ENCODE assay signal across 21 cellular contexts in the genomic region with DNA sequence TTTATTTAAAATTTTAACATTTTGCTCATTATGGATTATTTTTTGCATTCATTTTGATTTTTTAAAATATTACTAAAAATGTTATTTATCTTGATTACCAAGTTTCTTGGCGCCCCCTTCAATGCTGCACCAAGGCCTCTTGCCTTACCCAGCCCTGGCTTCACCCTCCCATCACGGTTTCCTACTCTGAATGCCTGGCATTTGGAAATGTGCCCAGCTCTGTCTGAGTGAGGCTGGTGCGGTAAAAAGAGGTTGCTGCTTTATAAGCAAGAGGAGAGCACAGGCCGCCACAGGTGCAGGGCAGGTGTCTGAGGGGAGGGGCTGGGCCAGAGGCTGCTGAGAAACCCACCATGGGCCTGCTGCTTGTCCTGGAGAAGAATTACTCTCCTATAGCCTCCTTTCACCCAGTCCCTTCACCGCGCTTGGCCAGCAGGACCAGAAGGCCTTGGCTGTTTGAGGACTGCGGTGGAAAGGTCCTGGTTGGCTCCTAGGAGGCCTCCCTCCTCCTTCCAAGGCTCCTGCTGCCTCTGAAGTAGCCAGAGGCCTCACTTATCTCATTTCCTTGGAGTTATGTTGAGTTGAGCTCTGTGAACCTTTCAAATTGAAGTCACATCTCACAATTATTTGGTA.
DNase-seq lines count a peak whose midpoint lies in the region; ATAC-seq and TF ChIP-seq lines count a peak whose summit lies in the region.
"Had no signal": no experiment of that assay in that cellular context is flagged by ENCODE, and none has a peak within 500 bp of the region (broad histone marks: within the 10 kb centered on the region; RNA-seq: fewer than 3 reads in every experiment).

No MANE protein-coding gene starts in this region.

- H4K91ac ChIP-seq in H9 (ENCODE audit: insufficient read length, low read depth, low read length) = no peak overlapping the region

- no peaks in the 10 kb centered on the region for H3K79me2 ChIP-seq in H9 (ENCODE audit: insufficient read depth, low read length)

- no peak overlapping the region for H3K9ac ChIP-seq in H9 (ENCODE audit: extremely low read depth, insufficient read length, low read length)

- H3K4me3 ChIP-seq in left lung = no peak overlapping the region
- H3K4me3 ChIP-seq: esophagus squamous epithelium had no signal

- no peaks in the 10 kb centered on the region for H4K20me1 ChIP-seq in H9 (ENCODE audit: control insufficient read depth, insufficient read depth, insufficient read length)

- TF ChIP-seq CTCF in H9 (conservative IDR thresholded peaks at IDR 0.05) (no peak), left lung (IDR thresholded peaks at IDR 0.05) (no peak)

- H3K9me3 Mint-ChIP-seq in H9 = peaks cover 6 to 15% of the 10 kb centered on the region in 2 experiments
- H3K9me3 Mint-ChIP-seq: natural killer cell treated with Interleukin-12 subunit alpha and Interleukin-12 subunit beta and Interleukin-15 and Interleukin-18, amount 100 ng/mL, for 72 hours had no signal

- peaks cover 1% of the 10 kb centered on the region; the same call in 1 of the 2 replicates for H3K27me3 Mint-ChIP-seq in H9 (ENCODE audit: low read depth)
- H3K27me3 Mint-ChIP-seq: activated CD4-positive, alpha-beta T cell treated with anti-CD3 and anti-CD28 coated beads, Interleukin-2, amount 10 ng/mL, durations not matched to agents 24 days and 14 days; natural killer cell treated with Interleukin-12 subunit alpha and Interleukin-12 subunit beta and Interleukin-15 and Interleukin-18, amount 100 ng/mL, for 72 hours had no signal

- H3K79me1 ChIP-seq in H9 (ENCODE audit: insufficient read depth, low read depth, low read length, poor library complexity, severe bottlenecking) = no peaks in the 10 kb centered on the region

- peak overlapping the region; percentile 11 for H3K18ac ChIP-seq in H9 (ENCODE audit: insufficient read length, low read depth, low read length)

- H3K36me3 ChIP-seq in left lung = no peaks in the 10 kb centered on the region
- H3K36me3 ChIP-seq: brain microvascular endothelial cell, esophagus squamous epithelium had no signal

- no CpG with 5 or more reads among the region's 7 CpGs for WGBS in H9 (ENCODE audit: extremely low coverage, insufficient read length, low lambda C conversion rate)

- no peak overlapping the region for H4K8ac ChIP-seq in H9 (replicated peaks; ENCODE audit: insufficient read length, low read depth, low read length)

- no peak overlapping the region for H2BK15ac ChIP-seq in H9 (ENCODE audit: low read depth, low read length)

- H3K36me3 Mint-ChIP-seq in H9 (ENCODE audit: insufficient read depth in 1 of 3, low read depth in 3 of 3) = peaks cover 0 to 10% (median 7%) of the 10 kb centered on the region in 3 experiments; a peak in 4 of 7 replicates
- H3K36me3 Mint-ChIP-seq: activated CD8-positive, alpha-beta memory T cell treated with anti-CD3 and anti-CD28 coated beads, Interleukin-2, amount 10 ng/mL, durations not matched to agents 7 days and 5 days had no signal

- H3K14ac ChIP-seq in H9 (ENCODE audit: insufficient read depth, low read length) = peak overlapping the region; percentile 52

- no peak overlapping the region for H2BK20ac ChIP-seq in H9 (ENCODE audit: low read depth, low read length, poor library complexity, severe bottlenecking)

- no peak overlapping the region for H2BK5ac ChIP-seq in H9 (ENCODE audit: insufficient read length, low read length)

- H3K27me3 ChIP-seq in H9 (ENCODE audit: insufficient read depth, low read length) = no peaks in the 10 kb centered on the region
- no peaks in the 10 kb centered on the region for H3K27me3 ChIP-seq in left lung
- H3K27me3 ChIP-seq: brain microvascular endothelial cell, esophagus squamous epithelium had no signal

- no peak overlapping the region for H2BK12ac ChIP-seq in H9 (ENCODE audit: insufficient read length, low read depth, low read length)

- no peaks in the 10 kb centered on the region for H3K23me2 ChIP-seq in H9 (ENCODE audit: insufficient read length, low read depth, low read length, poor library complexity, severe bottlenecking)

- peak overlapping the region in 1 of 3 experiments; percentile 73; a peak in 2 of 7 replicates for H3K27ac Mint-ChIP-seq in H9
- H3K27ac Mint-ChIP-seq: activated CD4-positive, alpha-beta T cell treated with anti-CD3 and anti-CD28 coated beads, Interleukin-2, amount 10 ng/mL, durations not matched to agents 24 days and 14 days; activated CD8-positive, alpha-beta memory T cell treated with anti-CD3 and anti-CD28 coated beads, Interleukin-2, amount 10 ng/mL, durations not matched to agents 7 days and 5 days; activated T-helper 1 cell treated with anti-CD3 and anti-CD28 coated beads, Interleukin-12 subunit alpha, Interleukin-12 subunit beta, Interleukin-2, Interleukin-4 antibody, amounts not matched to agents 30 ng/mL and 10 ng/mL and 1 ng/mL, durations not matched to agents 14 hours and 24 hours and 36 hours; effector memory CD8-positive, alpha-beta T cell; natural killer cell treated with Interleukin-12 subunit alpha and Interleukin-12 subunit beta and Interleukin-15 and Interleukin-18, amount 100 ng/mL, for 72 hours had no signal

- H3K4me1 Mint-ChIP-seq in H9 = peaks cover 20 to 25% of the 10 kb centered on the region in 2 experiments
- H3K4me1 Mint-ChIP-seq: activated CD4-positive, alpha-beta T cell treated with anti-CD3 and anti-CD28 coated beads, Interleukin-2, amount 10 ng/mL, durations not matched to agents 24 days and 14 days; activated CD8-positive, alpha-beta memory T cell treated with anti-CD3 and anti-CD28 coated beads, Interleukin-2, amount 10 ng/mL, durations not matched to agents 7 days and 5 days; CD4-positive, CD25-positive, alpha-beta regulatory T cell had no signal

- H4K5ac ChIP-seq in H9 (ENCODE audit: insufficient read length, low read depth, low read length) = no peak overlapping the region

- peak; percentile 3 for DNase-seq in COR-L47 (lab: John Stamatoyannopoulos, UW)
- no peak for DNase-seq in H9
- peak; percentile 54 for DNase-seq in NCI-H2196 treated with DMSO at 0.1 percent for 48 hours (lab: John Stamatoyannopoulos, UW; ENCODE audit: unreplicated experiment)
- DNase-seq in left lung = peak in 1 of 2 donors; percentile 50
- DNase-seq in SIG-M5 treated with dmso at 0.1 percent for 504 hours (lab: John Stamatoyannopoulos, UW; ENCODE audit: unreplicated experiment) = no peak
- DNase-seq in NCI-H446 (lab: John Stamatoyannopoulos, UW) = no peak
- DNase-seq in ureter (ENCODE audit: low spot score) = no peak
- DNase-seq: activated CD4-positive, alpha-beta T cell treated with anti-CD3 and anti-CD28 coated beads, Interleukin-2, amount 10 ng/mL, durations not matched to agents 24 days and 14 days; activated CD8-positive, alpha-beta memory T cell treated with anti-CD3 and anti-CD28 coated beads, Interleukin-2, amount 10 ng/mL, durations not matched to agents 7 days and 5 days; CD4-positive, CD25-positive, alpha-beta regulatory T cell; DND-41; effector memory CD8-positive, alpha-beta T cell; esophagus squamous epithelium; KG1; SHP77; stimulated activated CD4-positive, alpha-beta T cell treated with anti-CD3 and anti-CD28 coated beads, Interleukin-2, amount 100 ng/mL, for 24 hours; stimulated activated naive CD4-positive, alpha-beta T cell had no signal

- no peak overlapping the region for H3K23ac ChIP-seq in H9 (ENCODE audit: insufficient read length, low read depth, low read length)

- no peak overlapping the region for H3K4ac ChIP-seq in H9 (ENCODE audit: low read depth, low read length)

- H3K4me3 Mint-ChIP-seq in H9 = no peak overlapping the region
- H3K4me3 Mint-ChIP-seq: activated CD4-positive, alpha-beta T cell treated with anti-CD3 and anti-CD28 coated beads, Interleukin-2, amount 10 ng/mL, durations not matched to agents 24 days and 14 days; activated CD8-positive, alpha-beta memory T cell treated with anti-CD3 and anti-CD28 coated beads, Interleukin-2, amount 10 ng/mL, durations not matched to agents 7 days and 5 days; activated T-helper 1 cell treated with anti-CD3 and anti-CD28 coated beads, Interleukin-12 subunit alpha, Interleukin-12 subunit beta, Interleukin-2, Interleukin-4 antibody, amounts not matched to agents 30 ng/mL and 10 ng/mL and 1 ng/mL, durations not matched to agents 14 hours and 24 hours and 36 hours; CD4-positive, CD25-positive, alpha-beta regulatory T cell; effector memory CD8-positive, alpha-beta T cell; natural killer cell treated with Interleukin-12 subunit alpha and Interleukin-12 subunit beta and Interleukin-15 and Interleukin-18, amount 100 ng/mL, for 72 hours had no signal

- no peak overlapping the region for H3K4me2 ChIP-seq in H9 (ENCODE audit: insufficient read depth, insufficient read length, low read length)

- H3K56ac ChIP-seq in H9 (ENCODE audit: insufficient read length, low read depth, low read length) = no peak overlapping the region

- no peak overlapping the region for H3T11ph ChIP-seq in H9 (ENCODE audit: low read length)

- intact Hi-C loops in left lung (cut with DNase I) = no loop called here

- no peak overlapping the region for H2AK5ac ChIP-seq in H9 (ENCODE audit: insufficient read length, low read length)

- H3K27ac ChIP-seq in H9 (ENCODE audit: insufficient read length, low read depth, low read length) (no peak overlapping the region), left lung (no peak overlapping the region)
- H3K27ac ChIP-seq: brain microvascular endothelial cell, esophagus squamous epithelium had no signal

- H3K4me1 ChIP-seq in H9 (ENCODE audit: insufficient read depth, low read length) (peaks cover 4% of the 10 kb centered on the region; the same call in 1 of the 2 replicates), left lung (no peaks in the 10 kb centered on the region)
- H3K4me1 ChIP-seq: esophagus squamous epithelium had no signal

- H3K9me3 ChIP-seq in H9 (ENCODE audit: control insufficient read depth, low read depth, low read length) (no peaks in the 10 kb centered on the region), left lung (peaks cover 0 to 14% of the 10 kb centered on the region in 2 donors)

- ATAC-seq in left lung (peak; percentile 81), GM18861 (IDR thresholded peaks at IDR 0.05; ENCODE audit: unreplicated experiment) (no peak)
- ATAC-seq: activated CD8-positive, alpha-beta memory T cell treated with anti-CD3 and anti-CD28 coated beads, Interleukin-2, amount 10 ng/mL, durations not matched to agents 7 days and 5 days; effector memory CD8-positive, alpha-beta T cell; natural killer cell treated with Interleukin-12 subunit alpha and Interleukin-12 subunit beta and Interleukin-15 and Interleukin-18, amount 100 ng/mL, for 72 hours had no signal

- H2BK120ac ChIP-seq in H9 (ENCODE audit: low read depth, low read length, poor library complexity, severe bottlenecking) = no peak overlapping the region

- H2AFZ ChIP-seq in H9 (ENCODE audit: low read length) = no peak overlapping the region

Comparison
In these comparisons a context has a peak if more than half of its experiments do, and no peak if none do; other contexts are left out.
1. DNase-seq: peak in COR-L47 (single experiment) and NCI-H2196 treated with DMSO at 0.1 percent for 48 hours (single experiment); none in H9 (single experiment), SIG-M5 treated with dmso at 0.1 percent for 504 hours (single experiment), NCI-H446 (0 of 2) and ureter (single experiment).